In genomic region chr11:118607401-118608267, GRCh38 we compare ENCODE assay signal across 8 cellular contexts. TPM values are rescaled to one million over a fixed set of nuclear protein-coding genes. Genes with fewer than 3 reads are reported as not detected.
DNase-seq lines count a peak whose midpoint lies in the region; ATAC-seq, FAIRE-seq and TF ChIP-seq lines count a peak whose summit lies in the region.

PHLDB1 (plus strand) TSS chr11:118607615; CDS start chr11:118613837, 6,222 bp downstream.

- intact Hi-C loops in left ventricle myocardium superior (cut with micrococcal nuclease), result no loop called here

- no peak within 1 kb of the TSS for H3K4me3 ChIP-seq in CD4-positive, CD25-positive, alpha-beta regulatory T cell (ENCODE audit: low read depth, low read length)
- H3K4me3 ChIP-seq in HUES6 (ENCODE audit: low read depth, low read length) (peak within 1 kb of the TSS; percentile 68), astrocyte (ENCODE audit: insufficient read depth, low read depth, low read length) (peak within 1 kb of the TSS; percentile 77), trophoblast cell (ENCODE audit: low read depth, low read length) (peak within 1 kb of the TSS; percentile 68)

- peaks cover 16% of the 10 kb centered on the region for H4K20me1 ChIP-seq in astrocyte (ENCODE audit: insufficient read depth, low read length)

- H3K27me3 Mint-ChIP-seq in CD4-positive, CD25-positive, alpha-beta regulatory T cell, result peaks cover 24% of the 10 kb centered on the region
- no peaks in the 10 kb centered on the region for H3K27me3 Mint-ChIP-seq in astrocyte (ENCODE audit: low read depth, unreplicated experiment)

- H4K12ac ChIP-seq in trophoblast cell (ENCODE audit: low read depth, low read length), result peak within 1 kb of the TSS; percentile 51

- H3K27me3 ChIP-seq in CD4-positive, CD25-positive, alpha-beta regulatory T cell (ENCODE audit: control insufficient read depth, insufficient read depth, low read length), result no peaks in the 10 kb centered on the region
- H3K27me3 ChIP-seq in HUES6 (ENCODE audit: control insufficient read depth, insufficient read depth, low read length), result peaks cover 75% of the 10 kb centered on the region
- H3K27me3 ChIP-seq in astrocyte (ENCODE audit: insufficient read depth, low read length), result no peaks in the 10 kb centered on the region
- H3K27me3 ChIP-seq in trophoblast cell (ENCODE audit: insufficient read depth, low read length), result peaks cover 30% of the 10 kb centered on the region

- H3K14ac ChIP-seq in trophoblast cell (ENCODE audit: low read length), result no peak within 1 kb of the TSS

- H2BK5ac ChIP-seq in trophoblast cell (ENCODE audit: low read depth, low read length, poor library complexity), result no peak within 1 kb of the TSS

- peak within 1 kb of the TSS; percentile 53 for H3K9ac ChIP-seq in HUES6 (ENCODE audit: low read length)
- H3K9ac ChIP-seq in astrocyte (ENCODE audit: low read length), result peak within 1 kb of the TSS; percentile 97
- no peak within 1 kb of the TSS for H3K9ac ChIP-seq in trophoblast cell (ENCODE audit: low read length)

- TF ChIP-seq CTCF in astrocyte (IDR thresholded peaks at IDR 0.05; ENCODE audit: insufficient read depth, low read depth, low read length), result peak; percentile 33

- peaks cover 40% of the 10 kb centered on the region for H3K4me1 ChIP-seq in CD4-positive, CD25-positive, alpha-beta regulatory T cell (ENCODE audit: control insufficient read depth, insufficient read depth, low read length, poor library complexity, severe bottlenecking)
- H3K4me1 ChIP-seq in HUES6 (ENCODE audit: control insufficient read depth, insufficient read depth, low read length), result peaks cover 47% of the 10 kb centered on the region
- peaks cover 62% of the 10 kb centered on the region for H3K4me1 ChIP-seq in astrocyte (ENCODE audit: insufficient read depth, low read length)
- peaks cover 28 to 36% of the 10 kb centered on the region in 2 experiments for H3K4me1 ChIP-seq in trophoblast cell (ENCODE audit: control insufficient read depth in 1 of 2, insufficient read depth in 2 of 2, low read length in 2 of 2)

- H3K9me3 Mint-ChIP-seq in CD4-positive, CD25-positive, alpha-beta regulatory T cell, result peaks cover 0 to 1% (median 0%) of the 10 kb centered on the region in 7 donors
- H3K9me3 Mint-ChIP-seq in astrocyte (ENCODE audit: unreplicated experiment), result no peaks in the 10 kb centered on the region

- H3K27ac Mint-ChIP-seq in CD4-positive, CD25-positive, alpha-beta regulatory T cell, result peak within 1 kb of the TSS; percentile 52 to 95 (median 95)
- peak within 1 kb of the TSS; percentile 90 for H3K27ac Mint-ChIP-seq in astrocyte (ENCODE audit: unreplicated experiment)

- H3K18ac ChIP-seq in trophoblast cell (ENCODE audit: low read length), result no peak within 1 kb of the TSS

- peak within 1 kb of the TSS; percentile 51 for H2AFZ ChIP-seq in astrocyte (ENCODE audit: low read depth, low read length)
- peak within 1 kb of the TSS; percentile 61 for H2AFZ ChIP-seq in trophoblast cell (ENCODE audit: insufficient read depth, low read length, poor library complexity)

- no peak for FAIRE-seq in astrocyte (lab: Jason Lieb, UNC)

- no peak within 1 kb of the TSS for H3K23ac ChIP-seq in trophoblast cell (ENCODE audit: low read length)

- peaks cover 4% of the 10 kb centered on the region for H3K36me3 Mint-ChIP-seq in CD4-positive, CD25-positive, alpha-beta regulatory T cell
- H3K36me3 Mint-ChIP-seq in astrocyte (ENCODE audit: low read depth, unreplicated experiment), result peaks cover 6% of the 10 kb centered on the region

- H3K4me1 Mint-ChIP-seq in CD4-positive, CD25-positive, alpha-beta regulatory T cell, result peaks cover 0 to 29% (median 12%) of the 10 kb centered on the region in 4 donors
- peaks cover 50% of the 10 kb centered on the region for H3K4me1 Mint-ChIP-seq in astrocyte (ENCODE audit: low read depth, unreplicated experiment)

- H3K9me3 ChIP-seq in CD4-positive, CD25-positive, alpha-beta regulatory T cell (ENCODE audit: control insufficient read depth in 2 of 2, low read length in 2 of 2), result no peaks in the 10 kb centered on the region
- H3K9me3 ChIP-seq in HUES6 (ENCODE audit: control insufficient read depth, insufficient read depth, low read depth, low read length) (no peaks in the 10 kb centered on the region), astrocyte (ENCODE audit: insufficient read depth, low read depth, low read length) (no peaks in the 10 kb centered on the region), trophoblast cell (ENCODE audit: insufficient read depth, low read depth, low read length) (peaks cover 8% of the 10 kb centered on the region)

- H3K27ac ChIP-seq in CD4-positive, CD25-positive, alpha-beta regulatory T cell (ENCODE audit: insufficient read depth, low read length, poor library complexity, severe bottlenecking), result peak within 1 kb of the TSS; percentile 77
- no peak within 1 kb of the TSS for H3K27ac ChIP-seq in HUES6 (ENCODE audit: low read depth, low read length)
- peak within 1 kb of the TSS; percentile 93 for H3K27ac ChIP-seq in astrocyte (ENCODE audit: low read depth, low read length)
- no peak within 1 kb of the TSS for H3K27ac ChIP-seq in trophoblast cell (ENCODE audit: low read depth, low read length)

- peak within 1 kb of the TSS; percentile 85 to 92 (median 88) for H3K4me3 Mint-ChIP-seq in CD4-positive, CD25-positive, alpha-beta regulatory T cell
- peak within 1 kb of the TSS; percentile 91 for H3K4me3 Mint-ChIP-seq in astrocyte (ENCODE audit: unreplicated experiment)

- H3K36me3 ChIP-seq in CD4-positive, CD25-positive, alpha-beta regulatory T cell (ENCODE audit: control insufficient read depth, insufficient read depth, low read length), result peaks cover 3% of the 10 kb centered on the region
- H3K36me3 ChIP-seq in HUES6 (ENCODE audit: control insufficient read depth, insufficient read depth, low read length), result no peaks in the 10 kb centered on the region
- peaks cover 5% of the 10 kb centered on the region for H3K36me3 ChIP-seq in astrocyte (ENCODE audit: insufficient read depth, low read length)
- peaks cover 0 to 2% of the 10 kb centered on the region in 2 experiments for H3K36me3 ChIP-seq in trophoblast cell (ENCODE audit: control insufficient read depth in 1 of 2, insufficient read depth in 2 of 2, low read length in 2 of 2)

- H3K4ac ChIP-seq in trophoblast cell (ENCODE audit: low read depth, low read length), result no peak within 1 kb of the TSS

- H3K79me1 ChIP-seq in trophoblast cell (ENCODE audit: low read length), result peaks cover 5% of the 10 kb centered on the region

- H4K8ac ChIP-seq in trophoblast cell (ENCODE audit: low read depth, low read length), result peak within 1 kb of the TSS; percentile 26

- no peak within 1 kb of the TSS for H4K91ac ChIP-seq in trophoblast cell (ENCODE audit: low read depth, low read length)

- H3K79me2 ChIP-seq in astrocyte (ENCODE audit: insufficient read depth, low read length), result peaks cover 40% of the 10 kb centered on the region
- H3K79me2 ChIP-seq in trophoblast cell (ENCODE audit: control insufficient read depth, insufficient read depth, low read length, poor library complexity), result no peaks in the 10 kb centered on the region

- peak; percentile 34 to 58 (median 38) for DNase-seq in CD4-positive, CD25-positive, alpha-beta regulatory T cell
- DNase-seq in T-helper 1 cell (peak; percentile 24 to 48 (median 37)), astrocyte (ENCODE audit: low read depth) (peak; percentile 48), left ventricle myocardium superior (peak; percentile 81), trophoblast cell (peak; percentile 44 to 71)

- peak within 1 kb of the TSS; percentile 94 for H3K4me2 ChIP-seq in astrocyte (ENCODE audit: low read length)
- peak within 1 kb of the TSS; percentile 89 for H3K4me2 ChIP-seq in trophoblast cell (ENCODE audit: low read length)

- no peak within 1 kb of the TSS for H2AK5ac ChIP-seq in trophoblast cell (ENCODE audit: low read length)

- peak within 1 kb of the TSS; percentile 31 for H2BK12ac ChIP-seq in trophoblast cell (ENCODE audit: low read length)

- WGBS in trophoblast cell (ENCODE audit: extremely low coverage, insufficient coverage, insufficient read length), result no CpG with 5 or more reads among the region's 62 CpGs

- no peak for ATAC-seq in CD4-positive, CD25-positive, alpha-beta regulatory T cell (ENCODE audit: low read depth in 2 of 2)
- ATAC-seq in left ventricle myocardium superior (peak; percentile 53), HG02759 (IDR thresholded peaks at IDR 0.05; ENCODE audit: unreplicated experiment) (no peak), GM18870 (IDR thresholded peaks at IDR 0.05; ENCODE audit: unreplicated experiment) (no peak)

- H2BK120ac ChIP-seq in trophoblast cell (ENCODE audit: insufficient read depth, low read length, poor library complexity), result no peak within 1 kb of the TSS

RNA-seq across cellular contexts. Expression of gene PHLDB1, which starts in this region (rescaled TPM):
- 1.2 TPM for total RNA-seq in CD4-positive, CD25-positive, alpha-beta regulatory T cell
- under 1 TPM in 3 of 4 donors, not detected in 1; 0.16 to 0.70 (median 0.41) TPM for polyA plus RNA-seq in CD4-positive, CD25-positive, alpha-beta regulatory T cell
- total RNA-seq in astrocyte (179 and 194 TPM in 2 replicates), left ventricle myocardium superior (97.7 TPM)
- 22.5 and 22.6 TPM in 2 replicates for polyA plus RNA-seq in trophoblast cell (2013)

Comparison
In these comparisons a context has a peak if more than half of its experiments do, and no peak if none do; other contexts are left out.
1. RNA of gene PHLDB1 (total RNA-seq): 179 to 194 TPM in astrocyte and 97.7 TPM in left ventricle myocardium superior (single experiment); 1.2 TPM in CD4-positive, CD25-positive, alpha-beta regulatory T cell (single experiment); every median in the first group is over 10 times any median in the second.
2. H3K27ac ChIP-seq: peak in CD4-positive, CD25-positive, alpha-beta regulatory T cell (single experiment) and astrocyte (single experiment); none in HUES6 (single experiment) and trophoblast cell (single experiment).
3. Peak in every context shown above with its lines, with median percentiles within 50 percentile points of each other: DNase-seq.